In genomic region chr4:31351695-31352094, GRCh38 we compare ENCODE assay signal across 30 cellular contexts.
"Had no signal": no experiment of that assay in that cellular context is flagged by ENCODE, and none has a peak within 500 bp of the region (broad histone marks: within the 10 kb centered on the region; RNA-seq: fewer than 3 reads in every experiment).

No MANE protein-coding gene starts in this region.

- DNase-seq: activated CD4-positive, alpha-beta memory T cell treated with anti-CD3 and anti-CD28 coated beads for 36 hours; activated CD4-positive, alpha-beta T cell treated with anti-CD3 and anti-CD28 coated beads for 36 hours; activated CD4-positive, alpha-beta T cell treated with anti-CD3 and anti-CD28 coated beads, Interleukin-2, amount 10 ng/mL, durations not matched to agents 24 days and 14 days; activated CD4-positive, CD25-positive, alpha-beta regulatory T cell; activated CD4-positive, CD25-positive, alpha-beta regulatory T cell treated with anti-CD3 and anti-CD28 coated beads, Interleukin-2, amount 50 U/mL, for 72 hours; activated CD8-positive, alpha-beta memory T cell treated with anti-CD3 and anti-CD28 coated beads, Interleukin-2, amount 10 ng/mL, durations not matched to agents 7 days and 5 days; activated CD8-positive, alpha-beta memory T cell treated with anti-CD3 and anti-CD28 coated beads, Interleukin-2, amount 50 U/mL, for 4 hours; activated CD8-positive, alpha-beta T cell treated with anti-CD3 and anti-CD28 coated beads, Interleukin-2, amount 10 ng/mL, durations not matched to agents 7 days and 5 days; activated effector memory CD4-positive, alpha-beta T cell treated with anti-CD3 and anti-CD28 coated beads, Interleukin-2, amount 50 U/mL, for 16 hours; activated naive CD4-positive, alpha-beta T cell treated with anti-CD3 and anti-CD28 coated beads for 36 hours; activated naive CD8-positive, alpha-beta T cell treated with anti-CD3 and anti-CD28 coated beads for 36 hours; activated naive CD8-positive, alpha-beta T cell treated with anti-CD3 and anti-CD28 coated beads, Interleukin-2, amount 50 U/mL, for 24 hours; activated T-cell treated with anti-CD3 and anti-CD28 coated beads, Interleukin-2, amount 50 U/mL, for 1 hour; activated T-cell treated with anti-CD3 and anti-CD28 coated beads, Interleukin-2, amount 50 U/mL, for 48 hours; adrenal gland; amygdala; aorta; body of pancreas; central memory CD4-positive, alpha-beta T cell; cerebellar nuclear complex; dorsolateral prefrontal cortex; effector memory CD4-positive, alpha-beta T cell; endodermal cell; foreskin keratinocyte; gastrocnemius medialis; heart right ventricle; SW 1271; T-cell; T-helper 17 cell; T1000 had no signal

- ATAC-seq: activated CD4-positive, alpha-beta T cell treated with anti-CD3 and anti-CD28 coated beads for 36 hours; activated CD8-positive, alpha-beta memory T cell treated with anti-CD3 and anti-CD28 coated beads, Interleukin-2, amount 10 ng/mL, durations not matched to agents 7 days and 5 days; activated CD8-positive, alpha-beta T cell treated with anti-CD3 and anti-CD28 coated beads, Interleukin-2, amount 10 ng/mL, durations not matched to agents 7 days and 5 days; activated naive CD8-positive, alpha-beta T cell treated with anti-CD3 and anti-CD28 coated beads, Interleukin-2, amount 50 U/mL, for 24 hours; body of pancreas; foreskin keratinocyte; gastrocnemius medialis; T-cell; T-helper 17 cell had no signal
